1 cellular context compared by ENCODE assay signal in genomic region chr5:74640450-74641013, GRCh38.
A peak's percentile ranks its signal among the peaks of the same experiment; 100 is the strongest.
TF ChIP-seq lines count a peak whose summit lies in the region.

Gene ENC1 (minus strand): TSS chr5:74640728. CDS start chr5:74636485, 4,243 bp downstream.

TF ChIP-seq in HepG2, 621 proteins besides CTCF, POLR2A, EP300 and RAD21 (continued from another document and continues in another):
- TF ChIP-seq, protein P1, sequence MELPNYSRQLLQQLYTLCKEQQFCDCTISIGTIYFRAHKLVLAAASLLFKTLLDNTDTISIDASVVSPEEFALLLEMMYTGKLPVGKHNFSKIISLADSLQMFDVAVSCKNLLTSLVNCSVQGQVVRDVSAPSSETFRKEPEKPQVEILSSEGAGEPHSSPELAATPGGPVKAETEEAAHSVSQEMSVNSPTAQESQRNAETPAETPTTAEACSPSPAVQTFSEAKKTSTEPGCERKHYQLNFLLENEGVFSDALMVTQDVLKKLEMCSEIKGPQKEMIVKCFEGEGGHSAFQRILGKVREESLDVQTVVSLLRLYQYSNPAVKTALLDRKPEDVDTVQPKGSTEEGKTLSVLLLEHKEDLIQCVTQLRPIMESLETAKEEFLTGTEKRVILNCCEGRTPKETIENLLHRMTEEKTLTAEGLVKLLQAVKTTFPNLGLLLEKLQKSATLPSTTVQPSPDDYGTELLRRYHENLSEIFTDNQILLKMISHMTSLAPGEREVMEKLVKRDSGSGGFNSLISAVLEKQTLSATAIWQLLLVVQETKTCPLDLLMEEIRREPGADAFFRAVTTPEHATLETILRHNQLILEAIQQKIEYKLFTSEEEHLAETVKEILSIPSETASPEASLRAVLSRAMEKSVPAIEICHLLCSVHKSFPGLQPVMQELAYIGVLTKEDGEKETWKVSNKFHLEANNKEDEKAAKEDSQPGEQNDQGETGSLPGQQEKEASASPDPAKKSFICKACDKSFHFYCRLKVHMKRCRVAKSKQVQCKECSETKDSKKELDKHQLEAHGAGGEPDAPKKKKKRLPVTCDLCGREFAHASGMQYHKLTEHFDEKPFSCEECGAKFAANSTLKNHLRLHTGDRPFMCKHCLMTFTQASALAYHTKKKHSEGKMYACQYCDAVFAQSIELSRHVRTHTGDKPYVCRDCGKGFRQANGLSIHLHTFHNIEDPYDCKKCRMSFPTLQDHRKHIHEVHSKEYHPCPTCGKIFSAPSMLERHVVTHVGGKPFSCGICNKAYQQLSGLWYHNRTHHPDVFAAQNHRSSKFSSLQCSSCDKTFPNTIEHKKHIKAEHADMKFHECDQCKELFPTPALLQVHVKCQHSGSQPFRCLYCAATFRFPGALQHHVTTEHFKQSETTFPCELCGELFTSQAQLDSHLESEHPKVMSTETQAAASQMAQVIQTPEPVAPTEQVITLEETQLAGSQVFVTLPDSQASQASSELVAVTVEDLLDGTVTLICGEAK (IDR thresholded peaks at IDR 0.05), result no peak
- TF ChIP-seq, protein P1 (CRISPR knock-in tag; IDR thresholded peaks at IDR 0.05), result peak; percentile 69; the same call in 1 of the 2 replicates
- TF ChIP-seq ZBTB7B (CRISPR knock-in tag; IDR thresholded peaks at IDR 0.05) (0 out of 2 replicates have a peak, but pooled peaks have one; percentile 14), HNRNPLL (IDR thresholded peaks at IDR 0.05; ENCODE audit: low read depth, low read length, poor library complexity, severe bottlenecking) (peak; percentile 90), TBP (CRISPR knock-in tag; IDR thresholded peaks at IDR 0.05) (no peak), KIAA2018 (CRISPR knock-in tag; IDR thresholded peaks at IDR 0.05; ENCODE audit: borderline replicate concordance) (peak; percentile 70; the same call in 1 of the 2 replicates), SMYD3 (CRISPR knock-in tag; IDR thresholded peaks at IDR 0.05) (no peak), ZNF605 (CRISPR knock-in tag; IDR thresholded peaks at IDR 0.05) (peak; percentile 36; the same call in 1 of the 2 replicates), MXI1 (IDR thresholded peaks at IDR 0.05; ENCODE audit: borderline replicate concordance, low read depth, low read length) (peak; percentile 45; the same call in 1 of the 3 replicates), RFXANK (CRISPR knock-in tag; IDR thresholded peaks at IDR 0.05) (peak; percentile 83; the same call in 1 of the 2 replicates), CHCHD3 (CRISPR knock-in tag; IDR thresholded peaks at IDR 0.05) (peak; percentile 97), SIN3B (IDR thresholded peaks at IDR 0.05; ENCODE audit: low read length) (no peak), RELA (CRISPR knock-in tag; IDR thresholded peaks at IDR 0.05) (no peak), FOSL2 (CRISPR knock-in tag; IDR thresholded peaks at IDR 0.05) (peak; percentile 67; the same call in 1 of the 2 replicates), AFF4 (CRISPR knock-in tag; IDR thresholded peaks at IDR 0.05) (peak; percentile 96), FOXO1 (CRISPR knock-in tag; IDR thresholded peaks at IDR 0.05) (peak; percentile 88), PCBP2 (optimal IDR thresholded peaks at IDR 0.05; ENCODE audit: low read depth, low read length, poor library complexity, severe bottlenecking) (no peak), IRX3 (CRISPR knock-in tag; IDR thresholded peaks at IDR 0.05; ENCODE audit: borderline replicate concordance, low read depth) (peak; percentile 67; the same call in 1 of the 2 replicates), ZNF75D (CRISPR knock-in tag; IDR thresholded peaks at IDR 0.05; ENCODE audit: borderline replicate concordance) (no peak), POLR2G (IDR thresholded peaks at IDR 0.05; ENCODE audit: low read depth, low read length) (peak; percentile 99), HNRNPUL1 (IDR thresholded peaks at IDR 0.05; ENCODE audit: low read depth, low read length) (peak; percentile 72; the same call in 1 of the 2 replicates), ATF7-NPFF (CRISPR knock-in tag; IDR thresholded peaks at IDR 0.05; ENCODE audit: low read depth) (peak; percentile 93), CSRNP1 (CRISPR knock-in tag; IDR thresholded peaks at IDR 0.05) (peak; percentile 91), NFATC3 (CRISPR knock-in tag; IDR thresholded peaks at IDR 0.05) (0 out of 2 replicates have a peak, but pooled peaks have one; percentile 56), ZNF7 (CRISPR knock-in tag; IDR thresholded peaks at IDR 0.05) (peak; percentile 42; the same call in 1 of the 2 replicates), RFXAP (CRISPR knock-in tag; IDR thresholded peaks at IDR 0.05; ENCODE audit: borderline replicate concordance) (peak; percentile 69; the same call in 1 of the 2 replicates), MAFG (CRISPR knock-in tag; IDR thresholded peaks at IDR 0.05) (0 out of 2 replicates have a peak, but pooled peaks have one; percentile 12), ZNF251 (CRISPR knock-in tag; IDR thresholded peaks at IDR 0.05) (no peak)
- TF ChIP-seq, protein P2, sequence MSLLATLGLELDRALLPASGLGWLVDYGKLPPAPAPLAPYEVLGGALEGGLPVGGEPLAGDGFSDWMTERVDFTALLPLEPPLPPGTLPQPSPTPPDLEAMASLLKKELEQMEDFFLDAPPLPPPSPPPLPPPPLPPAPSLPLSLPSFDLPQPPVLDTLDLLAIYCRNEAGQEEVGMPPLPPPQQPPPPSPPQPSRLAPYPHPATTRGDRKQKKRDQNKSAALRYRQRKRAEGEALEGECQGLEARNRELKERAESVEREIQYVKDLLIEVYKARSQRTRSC (CRISPR knock-in tag; IDR thresholded peaks at IDR 0.05; ENCODE audit: low read depth), result no peak
- TF ChIP-seq, protein P3, sequence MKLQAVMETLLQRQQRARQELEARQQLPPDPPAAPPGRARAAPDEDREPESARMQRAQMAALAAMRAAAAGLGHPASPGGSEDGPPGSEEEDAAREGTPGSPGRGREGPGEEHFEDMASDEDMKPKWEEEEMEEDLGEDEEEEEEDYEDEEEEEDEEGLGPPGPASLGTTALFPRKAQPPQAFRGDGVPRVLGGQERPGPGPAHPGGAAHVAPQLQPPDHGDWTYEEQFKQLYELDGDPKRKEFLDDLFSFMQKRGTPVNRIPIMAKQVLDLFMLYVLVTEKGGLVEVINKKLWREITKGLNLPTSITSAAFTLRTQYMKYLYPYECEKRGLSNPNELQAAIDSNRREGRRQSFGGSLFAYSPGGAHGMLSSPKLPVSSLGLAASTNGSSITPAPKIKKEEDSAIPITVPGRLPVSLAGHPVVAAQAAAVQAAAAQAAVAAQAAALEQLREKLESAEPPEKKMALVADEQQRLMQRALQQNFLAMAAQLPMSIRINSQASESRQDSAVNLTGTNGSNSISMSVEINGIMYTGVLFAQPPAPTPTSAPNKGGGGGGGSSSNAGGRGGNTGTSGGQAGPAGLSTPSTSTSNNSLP (IDR thresholded peaks at IDR 0.05; ENCODE audit: low read depth, low read length), result no peak
